Comparison of ENCODE assay signal across 24 cellular contexts in the genomic region with DNA sequence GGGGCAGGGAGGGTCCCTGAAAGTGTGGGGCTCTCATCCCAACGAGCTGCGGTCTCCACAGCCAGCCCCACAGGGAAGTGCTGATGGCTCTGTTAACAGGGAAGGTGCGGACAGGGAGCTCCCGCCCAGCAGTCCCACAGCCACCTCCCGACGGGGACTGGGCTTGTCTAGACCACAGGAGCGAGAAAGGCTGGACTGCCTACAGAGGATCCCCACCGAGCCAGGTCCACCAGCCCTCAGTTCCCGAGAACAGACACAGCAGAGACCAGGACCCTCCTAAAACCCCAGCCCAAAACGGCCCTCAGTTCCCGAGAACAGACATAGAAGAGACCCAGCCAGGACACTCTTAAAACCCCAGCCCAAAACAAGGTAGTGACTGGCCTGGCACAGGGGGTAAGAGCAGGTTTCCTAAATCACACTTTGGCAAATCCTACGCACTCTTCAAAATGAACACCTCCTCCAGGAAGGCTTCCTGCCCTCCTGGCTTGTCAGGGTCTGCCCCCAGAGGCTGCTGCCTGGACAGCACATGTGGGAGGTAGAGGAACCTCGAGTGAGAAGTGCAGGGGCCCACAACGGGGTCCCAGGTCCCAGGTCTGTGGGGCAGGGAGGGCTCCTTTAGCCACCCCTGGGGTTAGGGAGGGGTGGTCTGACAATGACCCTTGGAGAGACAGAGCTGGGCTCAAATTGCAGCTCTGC.
A peak's percentile ranks its signal among the peaks of the same experiment; 100 is the strongest.
DNase-seq lines count a peak whose midpoint lies in the region; ATAC-seq, FAIRE-seq and TF ChIP-seq lines count a peak whose summit lies in the region.
"Had no signal": no experiment of that assay in that cellular context is flagged by ENCODE, and none has a peak within 500 bp of the region (broad histone marks: within the 10 kb centered on the region; RNA-seq: fewer than 3 reads in every experiment).

No MANE protein-coding gene starts in this region.

- peaks cover 15% of the 10 kb centered on the region for H3K27me3 Mint-ChIP-seq in nephron (ENCODE audit: low read depth)
- H3K27me3 Mint-ChIP-seq in activated CD4-positive, alpha-beta T cell treated with anti-CD3 and anti-CD28 coated beads, Interleukin-2, amount 10 ng/mL, durations not matched to agents 24 days and 14 days, result no peaks in the 10 kb centered on the region
- H3K27me3 Mint-ChIP-seq: CD4-positive, alpha-beta memory T cell; naive thymus-derived CD8-positive, alpha-beta T cell had no signal

- H3K27ac ChIP-seq in DOHH2 (ENCODE audit: low read depth, low read length), result peak overlapping the region; percentile 47; the same call in 1 of the 2 replicates
- peak overlapping the region; percentile 77 for H3K27ac ChIP-seq in GM12878 (ENCODE audit: control insufficient read depth, insufficient read depth)
- H3K27ac ChIP-seq: KMS-11, thoracic aorta had no signal

- H3K4me1 Mint-ChIP-seq in nephron, result peaks cover 55% of the 10 kb centered on the region
- H3K4me1 Mint-ChIP-seq in activated CD4-positive, alpha-beta T cell treated with anti-CD3 and anti-CD28 coated beads, Interleukin-2, amount 10 ng/mL, durations not matched to agents 24 days and 14 days, result no peaks in the 10 kb centered on the region
- H3K4me1 Mint-ChIP-seq: CD4-positive, alpha-beta memory T cell had no signal

- H3K27me3 ChIP-seq in DOHH2 (ENCODE audit: control insufficient read depth, low read length), result no peaks in the 10 kb centered on the region
- H3K27me3 ChIP-seq in GM12878 (replicated peaks in 1 of 2; ENCODE audit: control insufficient read depth in 2 of 2, insufficient read depth in 2 of 2, low read length in 1 of 2), result no peaks in the 10 kb centered on the region

- H3K79me2 ChIP-seq in DOHH2 (ENCODE audit: control insufficient read depth, low read length), result no peaks in the 10 kb centered on the region
- peaks cover 20% of the 10 kb centered on the region for H3K79me2 ChIP-seq in GM12878 (ENCODE audit: control insufficient read depth, insufficient read depth, low read length)

- peak overlapping the region in 2 of 3 experiments; percentile 60 to 74 for H3K27ac Mint-ChIP-seq in nephron
- no peak overlapping the region for H3K27ac Mint-ChIP-seq in activated CD4-positive, alpha-beta T cell treated with anti-CD3 and anti-CD28 coated beads, Interleukin-2, amount 10 ng/mL, durations not matched to agents 24 days and 14 days

- intact Hi-C loops in GM12878 (cut with micrococcal nuclease; ENCODE audit: unreplicated experiment), result loop anchor here (5.0 kb wide), 1 partner anchor 78 kb away; no protein-coding TSS in a partner anchor
- intact Hi-C loops in activated CD4-positive, alpha-beta T cell treated with anti-CD3 and anti-CD28 coated beads, Interleukin-2, amount 10 ng/mL, durations not matched to agents 24 days and 14 days (cut with micrococcal nuclease), result no loop called here

- TF ChIP-seq CTCF in DOHH2 (IDR thresholded peaks at IDR 0.05; ENCODE audit: low read depth, low read length, poor library complexity, severe bottlenecking) (no peak), GM12878 (IDR thresholded peaks at IDR 0.05 in 2 of 3, conservative IDR thresholded peaks at IDR 0.05 in 1 of 3; ENCODE audit: control insufficient read depth in 2 of 3, extremely low read depth in 1 of 3, insufficient read depth in 1 of 3, low read depth in 3 of 3, low read length in 3 of 3) (peak in 1 of 3 experiments; percentile 27; a peak in 1 of 6 replicates), nephron (IDR thresholded peaks at IDR 0.05; ENCODE audit: unreplicated experiment in 3 of 3) (no peak)

- no TSS peak for BruUV-seq in GM12878 (replicated peaks; lab: Mats Ljungman, UMichigan)

- TF ChIP-seq POLR2A in GM12878 (IDR thresholded peaks at IDR 0.05; ENCODE audit: low read depth, low read length), result no peak

- no peaks in the 10 kb centered on the region; the same call in 1 of the 2 replicates for H3K36me3 ChIP-seq in DOHH2 (ENCODE audit: control insufficient read depth, low read length)
- H3K36me3 ChIP-seq in GM12878 (ENCODE audit: control insufficient read depth in 2 of 2, insufficient read depth in 2 of 2, low read length in 1 of 2), result peaks cover 10 to 12% of the 10 kb centered on the region in 2 experiments; a peak in 3 of 4 replicates
- H3K36me3 ChIP-seq: thoracic aorta had no signal

- in situ Hi-C loops in GM12878 (cut with MboI), result no loop called here

- H3K9me3 ChIP-seq in DOHH2 (ENCODE audit: control insufficient read depth, insufficient read depth, low read length), result no peaks in the 10 kb centered on the region
- no peaks in the 10 kb centered on the region for H3K9me3 ChIP-seq in GM12878 (replicated peaks; ENCODE audit: control insufficient read depth, insufficient read depth, low read length)
- H3K9me3 ChIP-seq: thoracic aorta had no signal

- peak overlapping the region; percentile 59 for H3K4me3 ChIP-seq in DOHH2 (ENCODE audit: low read length)
- H3K4me3 ChIP-seq in GM12878, result no peak overlapping the region
- H3K4me3 ChIP-seq: thoracic aorta had no signal

- H3K9me3 Mint-ChIP-seq in nephron, result no peaks in the 10 kb centered on the region
- H3K9me3 Mint-ChIP-seq in activated CD4-positive, alpha-beta T cell treated with anti-CD3 and anti-CD28 coated beads, Interleukin-2, amount 10 ng/mL, durations not matched to agents 24 days and 14 days, result no peaks in the 10 kb centered on the region
- H3K9me3 Mint-ChIP-seq: naive thymus-derived CD8-positive, alpha-beta T cell had no signal

- CTCF ChIA-PET in GM12878 (lab: Yijun Ruan, JAX), result interaction anchor here (1.1 to 1.4 kb wide), 2 partner anchors 16 to 169 kb away, joined by 3 to 8 read pairs; no protein-coding TSS in a partner anchor

- no peak for TF ChIP-seq EP300 in GM12878 (IDR thresholded peaks at IDR 0.05; ENCODE audit: borderline replicate concordance in 1 of 2, control insufficient read depth in 1 of 2, low read depth in 2 of 2, low read length in 2 of 2)

- H3K9ac ChIP-seq in GM12878 (ENCODE audit: control insufficient read depth, insufficient read depth, low read length), result peak overlapping the region; percentile 82
- H3K9ac ChIP-seq: KMS-11 had no signal

- SMC1A ChIA-PET in GM12878 (lab: Charles Lee; ENCODE audit: uncharacterized antibody, unreplicated experiment), result interaction anchor here (1.2 kb wide), 1 partner anchor 169 kb away, joined by 3 read pairs; no protein-coding TSS in a partner anchor

- RAD21 ChIA-PET in GM12878 (lab: Charles Lee; ENCODE audit: unreplicated experiment), result interaction anchor here (1.1 to 4.0 kb wide), 3 partner anchors 122 to 170 kb away, joined by 3 to 19 read pairs (median 8); no protein-coding TSS in a partner anchor

- peaks cover 32% of the 10 kb centered on the region for H3K4me1 ChIP-seq in DOHH2 (ENCODE audit: control insufficient read depth, low read length)
- H3K4me1 ChIP-seq in GM12878 (ENCODE audit: control insufficient read depth, insufficient read depth, low read length), result peaks cover 33% of the 10 kb centered on the region

- ATAC-seq in GM21619 (IDR thresholded peaks at IDR 0.05; ENCODE audit: unreplicated experiment), result peak; percentile 1
- ATAC-seq in GM12878, result 0 out of 3 replicates have a peak, but pooled peaks have one; percentile 1
- no peak for ATAC-seq in HG03175 (IDR thresholded peaks at IDR 0.05; ENCODE audit: unreplicated experiment)
- ATAC-seq in GM21723 (IDR thresholded peaks at IDR 0.05; ENCODE audit: unreplicated experiment), result no peak
- ATAC-seq: naive thymus-derived CD8-positive, alpha-beta T cell had no signal

- DNase-seq in GM12878 (ENCODE audit: low read depth, low spot score) (no peak), GOT3 (lab: John Stamatoyannopoulos, UW) (no peak)
- DNase-seq in activated CD4-positive, alpha-beta T cell treated with anti-CD3 and anti-CD28 coated beads, Interleukin-2, amount 10 ng/mL, durations not matched to agents 24 days and 14 days, result no peak
- DNase-seq: activated naive CD4-positive, alpha-beta T cell treated with Interleukin-2 at 50 U/mL for 16 hours; activated T-cell treated with anti-CD3 and anti-CD28 coated beads, Interleukin-2, amount 50 U/mL, for 48 hours; amniotic stem cell; CD4-positive, alpha-beta memory T cell; cortex of kidney; mesendoderm; MV-4-11; naive thymus-derived CD8-positive, alpha-beta T cell; NCI-H187 treated with DMSO at 0.1 percent for 48 hours; NCI-H2227 treated with DMSO at 0.1 percent for 48 hours; NCI-H774; OCI-M1; SHP77 treated with DMSO at 0.1 percent for 48 hours; stimulated activated naive CD4-positive, alpha-beta T cell had no signal

- H3K4me2 ChIP-seq in DOHH2 (ENCODE audit: low read length) (peak overlapping the region; percentile 67), GM12878 (ENCODE audit: control insufficient read depth, insufficient read depth) (peak overlapping the region; percentile 81; the same call in 1 of the 2 replicates)
- H3K4me2 ChIP-seq: KMS-11 had no signal

- H2AFZ ChIP-seq in GM12878 (ENCODE audit: control insufficient read depth, low read depth, low read length), result peak overlapping the region; percentile 67; the same call in 1 of the 2 replicates

- H3K4me3 Mint-ChIP-seq in nephron, result no peak overlapping the region
- no peak overlapping the region for H3K4me3 Mint-ChIP-seq in activated CD4-positive, alpha-beta T cell treated with anti-CD3 and anti-CD28 coated beads, Interleukin-2, amount 10 ng/mL, durations not matched to agents 24 days and 14 days
- H3K4me3 Mint-ChIP-seq: CD4-positive, alpha-beta memory T cell; naive thymus-derived CD8-positive, alpha-beta T cell had no signal

- no peaks in the 10 kb centered on the region for H3K9me2 ChIP-seq in DOHH2 (replicated peaks; ENCODE audit: control insufficient read depth, low read length)

- no peak for FAIRE-seq in GM12878 (lab: Jason Lieb, UNC)

- POLR2A ChIA-PET in GM12878 (lab: Charles Lee), result interaction anchor here (1.1 kb wide), 1 partner anchor 169 kb away, joined by 3 read pairs; no protein-coding TSS in a partner anchor

- H4K20me1 ChIP-seq in DOHH2 (ENCODE audit: control insufficient read depth, insufficient read depth, low read depth, low read length) (no peaks in the 10 kb centered on the region; the same call in 1 of the 2 replicates), GM12878 (ENCODE audit: control insufficient read depth, insufficient read depth) (no peaks in the 10 kb centered on the region)

- H3K36me3 Mint-ChIP-seq in nephron (ENCODE audit: low read depth), result no peaks in the 10 kb centered on the region
- H3K36me3 Mint-ChIP-seq in activated CD4-positive, alpha-beta T cell treated with anti-CD3 and anti-CD28 coated beads, Interleukin-2, amount 10 ng/mL, durations not matched to agents 24 days and 14 days (ENCODE audit: low read depth), result no peaks in the 10 kb centered on the region
- H3K36me3 Mint-ChIP-seq: CD4-positive, alpha-beta memory T cell; naive thymus-derived CD8-positive, alpha-beta T cell had no signal

- H3F3A ChIP-seq in DOHH2 (ENCODE audit: control insufficient read depth, insufficient read depth), result peaks cover 3% of the 10 kb centered on the region; the same call in 1 of the 2 replicates

- 67% methylated on average over 14 of the region's 14 CpGs for WGBS in GM12878 (ENCODE audit: insufficient coverage, insufficient replicate concordance, low lambda C conversion rate, missing lambda C conversion rate)

- TF ChIP-seq RAD21 in GM12878 (IDR thresholded peaks at IDR 0.05; ENCODE audit: insufficient read depth, low read depth, low read length), result no peak

TF ChIP-seq in GM12878, 131 proteins besides CTCF, POLR2A, EP300 and RAD21 (continues in another document):
- TF ChIP-seq SPI1 (IDR thresholded peaks at IDR 0.05; ENCODE audit: borderline replicate concordance, insufficient read depth, low read depth, low read length) (no peak), GATAD2B (conservative IDR thresholded peaks at IDR 0.05; ENCODE audit: low read depth) (peak; percentile 21; the same call in 1 of the 2 replicates)

Comparison
In these comparisons a context has a peak if more than half of its experiments do, and no peak if none do; other contexts are left out.
1. ATAC-seq: peak in GM21619 (single experiment) and GM12878 (single experiment); none in HG03175 (single experiment) and GM21723 (single experiment).